8 cellular contexts compared by ENCODE assay signal in genomic region chr3:52046186-52046913, GRCh38. TPM values are rescaled to one million over a fixed set of nuclear protein-coding genes. Genes with fewer than 3 reads are reported as not detected.
DNase-seq lines count a peak whose midpoint lies in the region; ATAC-seq and TF ChIP-seq lines count a peak whose summit lies in the region.

No MANE protein-coding gene starts in this region.

- H3K27me3 ChIP-seq in BLaER1 treated with 17β-estradiol and CSF1 and Interleukin-3, amounts not matched to agents 10 nM and 100 nM = no peaks in the 10 kb centered on the region
- H3K27me3 ChIP-seq in Panc1 (ENCODE audit: control insufficient read depth, insufficient read depth, low read length) = no peaks in the 10 kb centered on the region
- no peaks in the 10 kb centered on the region for H3K27me3 ChIP-seq in neural progenitor cell
- no peaks in the 10 kb centered on the region for H3K27me3 ChIP-seq in thyroid gland

- peaks cover 4 to 37% (median 18%) of the 10 kb centered on the region in 11 experiments; a peak in 12 of 22 replicates for H4K20me1 ChIP-seq in BLaER1 treated with 17β-estradiol and CSF1 and Interleukin-3, amounts not matched to agents 10 nM and 100 nM
- H4K20me1 ChIP-seq in neural progenitor cell (ENCODE audit: low read depth) = no peaks in the 10 kb centered on the region

- no peak overlapping the region for H3K4me3 ChIP-seq in BLaER1 treated with 17β-estradiol and CSF1 and Interleukin-3, amounts not matched to agents 10 nM and 100 nM
- H3K4me3 ChIP-seq in Panc1 (ENCODE audit: low read depth in 2 of 2, low read length in 2 of 2) (no peak overlapping the region), neural progenitor cell (no peak overlapping the region), thyroid gland (replicated peaks in 1 of 3) (no peak overlapping the region)

- intact Hi-C loops in Panc1 (cut with micrococcal nuclease; ENCODE audit: unreplicated experiment) = no loop called here
- intact Hi-C loops in thyroid gland (cut with DNase I) = no loop called here

- POLR2A ChIA-PET in Panc1 (lab: Charles Lee) = no interaction called here

- peaks cover 40 to 83% (median 72%) of the 10 kb centered on the region in 10 experiments for H3K4me1 ChIP-seq in BLaER1 treated with 17β-estradiol and CSF1 and Interleukin-3, amounts not matched to agents 10 nM and 100 nM
- peaks cover 21% of the 10 kb centered on the region for H3K4me1 ChIP-seq in Panc1 (ENCODE audit: control insufficient read depth, insufficient read depth, low read length)
- peaks cover 3% of the 10 kb centered on the region for H3K4me1 ChIP-seq in neural progenitor cell
- H3K4me1 ChIP-seq in thyroid gland = peaks cover 13 to 37% of the 10 kb centered on the region in 2 donors

- peaks cover 29 to 43% (median 37%) of the 10 kb centered on the region in 11 experiments for H3K36me3 ChIP-seq in BLaER1 treated with 17β-estradiol and CSF1 and Interleukin-3, amounts not matched to agents 10 nM and 100 nM
- H3K36me3 ChIP-seq in Panc1 (ENCODE audit: control insufficient read depth, insufficient read depth, low read length) (no peaks in the 10 kb centered on the region), neural progenitor cell (no peaks in the 10 kb centered on the region), thyroid gland (peaks cover 16 to 25% of the 10 kb centered on the region in 2 donors)

- no peak overlapping the region for H2AFZ ChIP-seq in neural progenitor cell (replicated peaks)

- H3F3A ChIP-seq in neural progenitor cell (ENCODE audit: low read depth) = no peaks in the 10 kb centered on the region

- H3K79me2 ChIP-seq in neural progenitor cell (ENCODE audit: low read depth) = no peaks in the 10 kb centered on the region

- H3K27ac Mint-ChIP-seq in neural progenitor cell = peak overlapping the region; percentile 65
- no peak overlapping the region for H3K27ac Mint-ChIP-seq in progenitor cell of endocrine pancreas

- H3K4me2 ChIP-seq in BLaER1 treated with 17β-estradiol and CSF1 and Interleukin-3, amounts not matched to agents 10 nM and 100 nM = peak overlapping the region; percentile 13 to 54 (median 34); a peak in 18 of 22 replicates
- H3K4me2 ChIP-seq in neural progenitor cell = no peak overlapping the region

- CTCF ChIA-PET in Panc1 (lab: Charles Lee) = interaction anchor here (0.6 to 1.0 kb wide), 3 partner anchors 10 to 241 kb away, joined by 3 to 10 read pairs (median 4); no protein-coding TSS in a partner anchor

- H3K9me3 ChIP-seq in BLaER1 treated with 17β-estradiol and CSF1 and Interleukin-3, amounts not matched to agents 10 nM and 100 nM (replicated peaks in 1 of 11) = no peaks in the 10 kb centered on the region
- H3K9me3 ChIP-seq in Panc1 (ENCODE audit: control insufficient read depth, insufficient read depth, low read depth, low read length) (no peaks in the 10 kb centered on the region), neural progenitor cell (ENCODE audit: low read depth) (no peaks in the 10 kb centered on the region), thyroid gland (no peaks in the 10 kb centered on the region)

- peak; percentile 87 for ATAC-seq in Panc1
- ATAC-seq in esophagus mucosa = peak; percentile 82

- H3K27me3 Mint-ChIP-seq in neural progenitor cell (ENCODE audit: insufficient read depth, low read depth) (peaks cover 4% of the 10 kb centered on the region), progenitor cell of endocrine pancreas (peaks cover 10% of the 10 kb centered on the region)

- no TSS peak for BruUV-seq in Panc1 (replicated peaks; lab: Mats Ljungman, UMichigan)

- no peaks in the 10 kb centered on the region for H3K36me3 Mint-ChIP-seq in neural progenitor cell
- peaks cover 2% of the 10 kb centered on the region for H3K36me3 Mint-ChIP-seq in progenitor cell of endocrine pancreas (ENCODE audit: insufficient read depth)

- WGBS in thyroid gland, 2 donors = 80 to 87% methylated on average over 11 to 12 of the region's 12 CpGs

- no peak overlapping the region for H3K4me3 Mint-ChIP-seq in neural progenitor cell
- no peak overlapping the region for H3K4me3 Mint-ChIP-seq in progenitor cell of endocrine pancreas (ENCODE audit: low read depth)

- H3K27ac ChIP-seq in BLaER1 treated with 17β-estradiol and CSF1 and Interleukin-3, amounts not matched to agents 10 nM and 100 nM = peak overlapping the region in 3 of 11 experiments; percentile 23 to 47 (median 40); a peak in 2 of 22 replicates
- H3K27ac ChIP-seq in Panc1 (ENCODE audit: low read length) = peak overlapping the region; percentile 61
- no peak overlapping the region for H3K27ac ChIP-seq in neural progenitor cell
- peak overlapping the region in 1 of 3 donors; percentile 13 for H3K27ac ChIP-seq in thyroid gland

- no peak for TF ChIP-seq CTCF in Panc1 (IDR thresholded peaks at IDR 0.05)
- TF ChIP-seq CTCF in neural progenitor cell (IDR thresholded peaks at IDR 0.05) = no peak
- no peak for TF ChIP-seq CTCF in thyroid gland (IDR thresholded peaks at IDR 0.05)
- no peak for TF ChIP-seq CTCF in progenitor cell of endocrine pancreas (IDR thresholded peaks at IDR 0.05; ENCODE audit: unreplicated experiment)

- H3K9ac ChIP-seq in BLaER1 treated with 17β-estradiol and CSF1 and Interleukin-3, amounts not matched to agents 10 nM and 100 nM = peak overlapping the region in 6 of 11 experiments; percentile 12 to 38 (median 18); a peak in 5 of 22 replicates
- no peak overlapping the region for H3K9ac ChIP-seq in neural progenitor cell

- DNase-seq in Panc1 (ENCODE audit: low read depth, low spot score) (no peak), neural progenitor cell (ENCODE audit: low spot score) (no peak), NCI-H187 (lab: John Stamatoyannopoulos, UW) (no peak), thyroid gland (no peak), NCI-H2029 (lab: John Stamatoyannopoulos, UW) (no peak), progenitor cell of endocrine pancreas (ENCODE audit: low spot score, unreplicated experiment) (no peak)

- in situ Hi-C loops in Panc1 (cut with HindIII; ENCODE audit: low pct_unique_long_range_greater_than_20kb, low sequenced_read_pairs) = loop anchor here (10.0 kb wide), 1 partner anchor 118 kb away; no protein-coding TSS in a partner anchor

- no peaks in the 10 kb centered on the region for H3K9me3 Mint-ChIP-seq in neural progenitor cell
- H3K9me3 Mint-ChIP-seq in progenitor cell of endocrine pancreas (ENCODE audit: low read depth) = no peaks in the 10 kb centered on the region

- TF ChIP-seq POLR2A in thyroid gland (IDR thresholded peaks at IDR 0.05) = no peak

- H3K4me1 Mint-ChIP-seq in neural progenitor cell (peaks cover 20% of the 10 kb centered on the region), progenitor cell of endocrine pancreas (ENCODE audit: low read depth) (no peaks in the 10 kb centered on the region)

RNA-seq across cellular contexts. Expression of gene DUSP7, which starts 10.0 kb away (rescaled TPM):
- total RNA-seq in Panc1 (2021; ENCODE audit: unreplicated experiment) (13.1 TPM), esophagus mucosa (62.6 TPM), neural progenitor cell (ENCODE audit: low replicate concordance) (2.4 and 10.7 TPM in 2 replicates), thyroid gland (10 to 100 TPM in 3 of 4 donors, 1 to 10 TPM in 1; 6.9 to 10.6 (median 10.4) TPM), progenitor cell of endocrine pancreas (10.1 and 10.3 TPM in 2 replicates)
- polyA plus RNA-seq in Panc1 (2012; ENCODE audit: insufficient read length) = 8.9 TPM

RNA-seq across cellular contexts. Expression of gene RPL29, which starts 50.7 kb away (rescaled TPM):
- 696 TPM for total RNA-seq in Panc1 (2021; ENCODE audit: unreplicated experiment)
- polyA plus RNA-seq in Panc1 (2012; ENCODE audit: insufficient read length) = 1,184 TPM
- 1,513 TPM for total RNA-seq in esophagus mucosa
- 1,431 and 2,019 TPM in 2 replicates for total RNA-seq in neural progenitor cell (ENCODE audit: low replicate concordance)
- 1,000 to 10,000 TPM in 3 of 4 donors, 100 to 1,000 TPM in 1; 826 to 1,348 (median 1,271) TPM for total RNA-seq in thyroid gland
- 1,205 and 1,236 TPM in 2 replicates for total RNA-seq in progenitor cell of endocrine pancreas
